In the genomic region with DNA sequence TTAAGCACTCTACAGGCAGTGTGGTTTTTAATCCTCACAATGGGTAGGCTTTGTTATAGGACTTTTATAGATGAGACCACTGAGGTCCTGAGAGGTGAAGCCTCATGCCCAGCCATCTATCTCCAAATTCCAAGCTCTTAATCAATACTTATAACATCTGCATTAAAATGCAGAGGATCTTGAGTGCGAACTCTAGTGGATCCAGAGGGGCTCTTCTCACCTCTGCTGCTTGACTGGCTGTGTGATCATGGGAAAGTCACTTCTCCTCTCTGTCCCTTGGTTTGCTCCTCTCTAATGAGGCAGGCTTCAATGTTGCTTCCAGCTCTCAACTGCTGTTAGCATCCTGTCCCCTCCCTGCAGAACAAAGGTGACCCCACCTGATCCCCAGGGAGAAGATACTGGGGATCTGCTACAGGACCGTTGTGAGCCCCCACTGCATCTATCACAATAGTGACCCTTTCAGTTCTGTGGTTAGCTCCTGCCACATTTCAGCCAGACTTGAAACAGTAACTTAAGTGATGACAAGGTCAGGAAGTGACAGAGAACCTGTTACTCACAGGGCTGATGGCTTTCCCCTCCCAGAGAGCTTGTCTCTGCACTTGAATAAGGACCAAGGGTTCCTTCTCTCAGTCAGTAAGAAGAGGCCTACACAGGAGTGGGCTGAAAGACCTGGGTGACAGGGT, we compare ENCODE assay signal across 8 cellular contexts. TPM values are rescaled to one million over a fixed set of nuclear protein-coding genes. Genes with fewer than 3 reads are reported as not detected.
DNase-seq lines count a peak whose midpoint lies in the region; ATAC-seq and TF ChIP-seq lines count a peak whose summit lies in the region.

No MANE protein-coding gene starts in this region.

- intact Hi-C loops in vagina (cut with DNase I): no loop called here

- H3K4me3 ChIP-seq in trophoblast cell (ENCODE audit: low read depth, low read length) (no peak overlapping the region), vagina (peak overlapping the region in 1 of 2 donors; percentile 49)

- H3K23ac ChIP-seq in trophoblast cell (ENCODE audit: low read length): no peak overlapping the region

- H3K14ac ChIP-seq in trophoblast cell (ENCODE audit: low read length): no peak overlapping the region

- no peak overlapping the region for H2BK120ac ChIP-seq in trophoblast cell (ENCODE audit: insufficient read depth, low read length, poor library complexity)

- H3K4me2 ChIP-seq in trophoblast cell (ENCODE audit: low read length): peak overlapping the region; percentile 99

- H2AFZ ChIP-seq in trophoblast cell (ENCODE audit: insufficient read depth, low read length, poor library complexity): no peak overlapping the region

- H3K9me3 ChIP-seq in trophoblast cell (ENCODE audit: insufficient read depth, low read depth, low read length): no peaks in the 10 kb centered on the region
- no peaks in the 10 kb centered on the region for H3K9me3 ChIP-seq in vagina

- H4K8ac ChIP-seq in trophoblast cell (ENCODE audit: low read depth, low read length): no peak overlapping the region

- peaks cover 23% of the 10 kb centered on the region for H3K4me1 Mint-ChIP-seq in activated naive CD8-positive, alpha-beta T cell treated with anti-CD3 and anti-CD28 coated beads, Interleukin-2, amount 50 U/mL, for 24 hours

- H3K4ac ChIP-seq in trophoblast cell (ENCODE audit: low read depth, low read length): no peak overlapping the region

- H3K36me3 ChIP-seq in trophoblast cell (ENCODE audit: control insufficient read depth in 1 of 2, insufficient read depth in 2 of 2, low read length in 2 of 2) (no peaks in the 10 kb centered on the region), vagina (no peaks in the 10 kb centered on the region)

- peaks cover 5 to 9% of the 10 kb centered on the region in 2 experiments for H3K4me1 ChIP-seq in trophoblast cell (ENCODE audit: control insufficient read depth in 1 of 2, insufficient read depth in 2 of 2, low read length in 2 of 2)
- peaks cover 13% of the 10 kb centered on the region for H3K4me1 ChIP-seq in vagina

- H3K9ac ChIP-seq in trophoblast cell (ENCODE audit: low read length): no peak overlapping the region

- ATAC-seq in GM19025 (IDR thresholded peaks at IDR 0.05; ENCODE audit: low read depth, unreplicated experiment) (peak; percentile 48), HG03571 (IDR thresholded peaks at IDR 0.05; ENCODE audit: unreplicated experiment) (peak; percentile 67), HG03039 (IDR thresholded peaks at IDR 0.05; ENCODE audit: unreplicated experiment) (no peak)
- ATAC-seq in activated naive CD8-positive, alpha-beta T cell treated with anti-CD3 and anti-CD28 coated beads, Interleukin-2, amount 50 U/mL, for 24 hours: peak; percentile 71

- H3K79me2 ChIP-seq in trophoblast cell (ENCODE audit: control insufficient read depth, insufficient read depth, low read length, poor library complexity): no peaks in the 10 kb centered on the region

- no peak overlapping the region for H4K12ac ChIP-seq in trophoblast cell (ENCODE audit: low read depth, low read length)

- no peak for TF ChIP-seq POLR2A in vagina (IDR thresholded peaks at IDR 0.05)

- H2AK5ac ChIP-seq in trophoblast cell (ENCODE audit: low read length): no peak overlapping the region

- no peak overlapping the region for H4K91ac ChIP-seq in trophoblast cell (ENCODE audit: low read depth, low read length)

- H3K27ac ChIP-seq in trophoblast cell (ENCODE audit: low read depth, low read length) (no peak overlapping the region), vagina (no peak overlapping the region)

- H3K79me1 ChIP-seq in trophoblast cell (ENCODE audit: low read length): no peaks in the 10 kb centered on the region

- peak; percentile 27 for DNase-seq in activated naive CD8-positive, alpha-beta T cell treated with anti-CD3 and anti-CD28 coated beads, Interleukin-2, amount 50 U/mL, for 24 hours
- DNase-seq in trophoblast cell: no peak
- no peak for DNase-seq in DMS 273 treated with DMSO at 0.1 percent for 48 hours (lab: John Stamatoyannopoulos, UW)
- DNase-seq in epidermal melanocyte (ENCODE audit: insufficient read length, low spot score): no peak
- no peak for DNase-seq in vagina (ENCODE audit: extremely low spot score in 2 of 2)

- peak overlapping the region; percentile 92 for H3K4me3 Mint-ChIP-seq in activated naive CD8-positive, alpha-beta T cell treated with anti-CD3 and anti-CD28 coated beads, Interleukin-2, amount 50 U/mL, for 24 hours

- no peaks in the 10 kb centered on the region for H3K36me3 Mint-ChIP-seq in activated naive CD8-positive, alpha-beta T cell treated with anti-CD3 and anti-CD28 coated beads, Interleukin-2, amount 50 U/mL, for 24 hours (ENCODE audit: low read depth)

- peak overlapping the region; percentile 52 for H3K27ac Mint-ChIP-seq in activated naive CD8-positive, alpha-beta T cell treated with anti-CD3 and anti-CD28 coated beads, Interleukin-2, amount 50 U/mL, for 24 hours

- H3K9me3 Mint-ChIP-seq in activated naive CD8-positive, alpha-beta T cell treated with anti-CD3 and anti-CD28 coated beads, Interleukin-2, amount 50 U/mL, for 24 hours: no peaks in the 10 kb centered on the region

- peaks cover 43% of the 10 kb centered on the region for H3K27me3 Mint-ChIP-seq in activated naive CD8-positive, alpha-beta T cell treated with anti-CD3 and anti-CD28 coated beads, Interleukin-2, amount 50 U/mL, for 24 hours

- TF ChIP-seq CTCF in vagina (IDR thresholded peaks at IDR 0.05): no peak

- WGBS in trophoblast cell (ENCODE audit: extremely low coverage, insufficient coverage, insufficient read length): no CpG with 5 or more reads among the region's 2 CpGs

- H3K18ac ChIP-seq in trophoblast cell (ENCODE audit: low read length): no peak overlapping the region

- H2BK5ac ChIP-seq in trophoblast cell (ENCODE audit: low read depth, low read length, poor library complexity): no peak overlapping the region

- H3K27me3 ChIP-seq in trophoblast cell (ENCODE audit: insufficient read depth, low read length) (peaks cover 14% of the 10 kb centered on the region), vagina (peaks cover 5% of the 10 kb centered on the region)

- no peak overlapping the region for H2BK12ac ChIP-seq in trophoblast cell (ENCODE audit: low read length)

RNA-seq across cellular contexts. Expression of gene SLC27A2, which starts 1.3 kb away (rescaled TPM):
- 36.3 and 37.0 TPM in 2 replicates for polyA plus RNA-seq in trophoblast cell (2013)
- total RNA-seq in vagina: 3.2 TPM
